Comparison of ENCODE assay signal across 8 cellular contexts in genomic region chr1:77538956-77539509, GRCh38.
A peak's percentile ranks its signal among the peaks of the same experiment; 100 is the strongest.
DNase-seq lines count a peak whose midpoint lies in the region; ATAC-seq and TF ChIP-seq lines count a peak whose summit lies in the region.

No MANE protein-coding gene starts in this region.

- peak overlapping the region in 5 of 11 experiments; percentile 25 to 67 (median 45); a peak in 10 of 22 replicates for H3K27ac ChIP-seq in BLaER1 treated with 17β-estradiol and CSF1 and Interleukin-3, amounts not matched to agents 10 nM and 100 nM
- no peak overlapping the region for H3K27ac ChIP-seq in KMS-11
- H3K27ac ChIP-seq in caudate nucleus (ENCODE audit: low read depth, low read length) = peak overlapping the region; percentile 52

- CTCF ChIA-PET in T-cell (lab: Charles Lee) = interaction anchor here (0.7 to 0.9 kb wide), 3 partner anchors 386 to 552 kb away, joined by 3 read pairs; no protein-coding TSS in a partner anchor

- peak overlapping the region; percentile 35 to 82 (median 79) for H3K4me2 ChIP-seq in BLaER1 treated with 17β-estradiol and CSF1 and Interleukin-3, amounts not matched to agents 10 nM and 100 nM
- no peak overlapping the region for H3K4me2 ChIP-seq in KMS-11

- DNase-seq in caudate nucleus (lab: John Stamatoyannopoulos, UW) = no peak
- DNase-seq in progenitor cell of endocrine pancreas (ENCODE audit: low spot score, unreplicated experiment) = no peak
- DNase-seq in inferior parietal cortex (ENCODE audit: extremely low spot score) = no peak
- DNase-seq in T-cell = no peak
- DNase-seq in activated CD4-positive, alpha-beta T cell treated with anti-CD3 and anti-CD28 coated beads, Interleukin-2, amount 50 U/mL, for 1 hour = no peak

- H3K9me3 Mint-ChIP-seq in progenitor cell of endocrine pancreas (ENCODE audit: low read depth) (no peaks in the 10 kb centered on the region), T-cell (no peaks in the 10 kb centered on the region)

- peak; percentile 67 for ATAC-seq in GM21528 (IDR thresholded peaks at IDR 0.05; ENCODE audit: low FRiP score, unreplicated experiment)
- ATAC-seq in T-cell (replicated peaks in 1 of 4) = no peak

- H3K79me2 ChIP-seq in KMS-11 (ENCODE audit: insufficient read depth, low read depth) = no peaks in the 10 kb centered on the region

- no peaks in the 10 kb centered on the region for H3K27me3 Mint-ChIP-seq in progenitor cell of endocrine pancreas
- H3K27me3 Mint-ChIP-seq in T-cell = no peaks in the 10 kb centered on the region

- peaks cover 13% of the 10 kb centered on the region for H3K4me1 Mint-ChIP-seq in progenitor cell of endocrine pancreas (ENCODE audit: low read depth)
- H3K4me1 Mint-ChIP-seq in T-cell = peaks cover under 1 to 5% (median 2%) of the 10 kb centered on the region in 3 donors

- no peak overlapping the region for H3K4me3 Mint-ChIP-seq in progenitor cell of endocrine pancreas (ENCODE audit: low read depth)
- no peak overlapping the region for H3K4me3 Mint-ChIP-seq in T-cell

- POLR2A ChIA-PET in T-cell (lab: Charles Lee) = interaction anchor here in 1 of 2 donors (0.6 kb wide), 1 partner anchor 10 kb away, joined by 10 read pairs; no protein-coding TSS in a partner anchor

- no peaks in the 10 kb centered on the region for H4K20me1 ChIP-seq in BLaER1 treated with 17β-estradiol and CSF1 and Interleukin-3, amounts not matched to agents 10 nM and 100 nM
- no peaks in the 10 kb centered on the region for H4K20me1 ChIP-seq in KMS-11 (ENCODE audit: insufficient read depth)

- H2AFZ ChIP-seq in KMS-11 (ENCODE audit: low read depth) = peak overlapping the region; percentile 49; the same call in 1 of the 2 replicates

- no peaks in the 10 kb centered on the region for H3K27me3 ChIP-seq in BLaER1 treated with 17β-estradiol and CSF1 and Interleukin-3, amounts not matched to agents 10 nM and 100 nM
- H3K27me3 ChIP-seq in KMS-11 (ENCODE audit: insufficient read depth, low read depth) = no peaks in the 10 kb centered on the region

- H3K36me3 ChIP-seq in BLaER1 treated with 17β-estradiol and CSF1 and Interleukin-3, amounts not matched to agents 10 nM and 100 nM = no peaks in the 10 kb centered on the region
- H3K36me3 ChIP-seq in KMS-11 (ENCODE audit: insufficient read depth) = no peaks in the 10 kb centered on the region

- peak overlapping the region; percentile 92 for H3K27ac Mint-ChIP-seq in progenitor cell of endocrine pancreas
- H3K27ac Mint-ChIP-seq in T-cell = no peak overlapping the region

- no peaks in the 10 kb centered on the region for H3K9me3 ChIP-seq in BLaER1 treated with 17β-estradiol and CSF1 and Interleukin-3, amounts not matched to agents 10 nM and 100 nM (replicated peaks in 1 of 11)

- H3K9ac ChIP-seq in BLaER1 treated with 17β-estradiol and CSF1 and Interleukin-3, amounts not matched to agents 10 nM and 100 nM = 0 out of 22 replicates have a peak overlapping the region, but pooled peaks of 2 of the 11 experiments have one; percentile 11 to 31
- no peak overlapping the region for H3K9ac ChIP-seq in KMS-11

- TF ChIP-seq CTCF in KMS-11 (conservative IDR thresholded peaks at IDR 0.05; ENCODE audit: low read depth, low read length) (no peak), progenitor cell of endocrine pancreas (IDR thresholded peaks at IDR 0.05; ENCODE audit: unreplicated experiment) (no peak)

- no peaks in the 10 kb centered on the region for H3K36me3 Mint-ChIP-seq in progenitor cell of endocrine pancreas (ENCODE audit: insufficient read depth)
- H3K36me3 Mint-ChIP-seq in T-cell = peaks cover 16% of the 10 kb centered on the region

- no peak overlapping the region for H3K4me3 ChIP-seq in BLaER1 treated with 17β-estradiol and CSF1 and Interleukin-3, amounts not matched to agents 10 nM and 100 nM
- H3K4me3 ChIP-seq in KMS-11 (IDR thresholded peaks at IDR 0.05; ENCODE audit: insufficient read depth, low read depth, low read length) = no peak overlapping the region

- peaks cover 24 to 51% (median 44%) of the 10 kb centered on the region in 10 experiments for H3K4me1 ChIP-seq in BLaER1 treated with 17β-estradiol and CSF1 and Interleukin-3, amounts not matched to agents 10 nM and 100 nM
- H3K4me1 ChIP-seq in KMS-11 (ENCODE audit: low read depth, poor library complexity, severe bottlenecking) = peaks cover 19% of the 10 kb centered on the region
